In genomic region chr7:1021931-1022330, GRCh38 we compare ENCODE assay signal across 27 cellular contexts. TPM values are rescaled to one million over a fixed set of nuclear protein-coding genes. Genes with fewer than 3 reads are reported as not detected.
"Had no signal": no experiment of that assay in that cellular context is flagged by ENCODE, and none has a peak within 500 bp of the region (broad histone marks: within the 10 kb centered on the region; RNA-seq: fewer than 3 reads in every experiment).

No MANE protein-coding gene starts in this region.

- H3K4me3 ChIP-seq: body of pancreas, esophagus muscularis mucosa, gastrocnemius medialis, thoracic aorta, upper lobe of left lung had no signal

- H3K27me3 Mint-ChIP-seq: activated naive CD4-positive, alpha-beta T cell treated with anti-CD3 and anti-CD28 coated beads, Interleukin-2, amount 50 U/mL, for 24 hours; T-cell had no signal

- H3K36me3 ChIP-seq: gastrocnemius medialis had no signal

- H3K27me3 ChIP-seq: body of pancreas, esophagus muscularis mucosa, gastrocnemius medialis, upper lobe of left lung had no signal

- H3K9me3 Mint-ChIP-seq: activated naive CD4-positive, alpha-beta T cell treated with anti-CD3 and anti-CD28 coated beads, Interleukin-2, amount 50 U/mL, for 24 hours; activated T-helper 1 cell treated with anti-CD3 and anti-CD28 coated beads, Interleukin-12 subunit alpha, Interleukin-12 subunit beta, Interleukin-2, Interleukin-4 antibody, amounts not matched to agents 30 ng/mL and 10 ng/mL and 1 ng/mL, durations not matched to agents 14 hours and 24 hours and 36 hours; T-cell had no signal

- DNase-seq: activated CD4-positive, alpha-beta T cell treated with anti-CD3 and anti-CD28 coated beads for 1 hour; activated CD4-positive, alpha-beta T cell treated with anti-CD3 and anti-CD28 coated beads, Interleukin-2, amount 50 U/mL, for 1 hour; activated CD8-positive, alpha-beta T cell treated with anti-CD3 and anti-CD28 coated beads, Interleukin-2, amount 10 ng/mL, durations not matched to agents 7 days and 5 days; activated gamma-delta T cell; anterior cingulate cortex; body of pancreas; dermis blood vessel endothelial cell; gastrocnemius medialis; hippocampal formation; mesenchymal stem cell; occipital lobe; small intestine; stimulated activated CD4-positive, alpha-beta T cell treated with anti-CD3 and anti-CD28 coated beads, Interleukin-15, amount 100 ng/mL, for 24 hours; stimulated activated CD8-positive, alpha-beta memory T cell treated with anti-CD3 and anti-CD28 coated beads, Interleukin-4, amount 100 ng/mL, for 48 hours; stimulated activated naive CD4-positive, alpha-beta T cell treated with Interleukin-2 at 50 U/mL for 16 hours; T-cell; T-helper 9 cell had no signal

- H3K4me3 Mint-ChIP-seq: activated CD8-positive, alpha-beta T cell treated with anti-CD3 and anti-CD28 coated beads, Interleukin-2, amount 10 ng/mL, durations not matched to agents 7 days and 5 days; activated naive CD4-positive, alpha-beta T cell treated with anti-CD3 and anti-CD28 coated beads, Interleukin-2, amount 50 U/mL, for 24 hours; activated T-helper 1 cell treated with anti-CD3 and anti-CD28 coated beads, Interleukin-12 subunit alpha, Interleukin-12 subunit beta, Interleukin-2, Interleukin-4 antibody, amounts not matched to agents 30 ng/mL and 10 ng/mL and 1 ng/mL, durations not matched to agents 14 hours and 24 hours and 36 hours; T-cell had no signal

- H3K9me3 ChIP-seq: body of pancreas, esophagus muscularis mucosa, gastrocnemius medialis, thoracic aorta, upper lobe of left lung had no signal

- H3K27ac Mint-ChIP-seq: activated CD8-positive, alpha-beta T cell treated with anti-CD3 and anti-CD28 coated beads, Interleukin-2, amount 10 ng/mL, durations not matched to agents 7 days and 5 days; activated naive CD4-positive, alpha-beta T cell treated with anti-CD3 and anti-CD28 coated beads, Interleukin-2, amount 50 U/mL, for 24 hours; activated T-helper 1 cell treated with anti-CD3 and anti-CD28 coated beads, Interleukin-12 subunit alpha, Interleukin-12 subunit beta, Interleukin-2, Interleukin-4 antibody, amounts not matched to agents 30 ng/mL and 10 ng/mL and 1 ng/mL, durations not matched to agents 14 hours and 24 hours and 36 hours; T-cell had no signal

- ATAC-seq: activated CD8-positive, alpha-beta T cell treated with anti-CD3 and anti-CD28 coated beads, Interleukin-2, amount 10 ng/mL, durations not matched to agents 7 days and 5 days; body of pancreas; sciatic nerve; T-cell had no signal

- H3K27ac ChIP-seq: body of pancreas, esophagus muscularis mucosa, gastrocnemius medialis, thoracic aorta, upper lobe of left lung had no signal

RNA-seq across cellular contexts. Expression of gene GPR146, which starts 22.4 kb away (rescaled TPM):
- polyA plus RNA-seq: neural cell had no signal

RNA-seq across cellular contexts. Expression of gene CYP2W1, which starts 39.0 kb away (rescaled TPM):
- total RNA-seq: activated CD8-positive, alpha-beta T cell treated with anti-CD3 and anti-CD28 coated beads, Interleukin-2, amount 10 ng/mL, durations not matched to agents 7 days and 5 days; activated T-helper 1 cell treated with anti-CD3 and anti-CD28 coated beads, Interleukin-12 subunit alpha, Interleukin-12 subunit beta, Interleukin-2, Interleukin-4 antibody, amounts not matched to agents 30 ng/mL and 10 ng/mL and 1 ng/mL, durations not matched to agents 14 hours and 24 hours and 36 hours; body of pancreas; cardiac septum; dermis blood vessel endothelial cell; gastrocnemius medialis; mononuclear cell; occipital lobe; thoracic aorta; upper lobe of left lung had no signal
- polyA plus RNA-seq: liver, neural cell had no signal
